Comparison of ENCODE assay signal across 9 cellular contexts in genomic region chr4:159267023-159267939, GRCh38.
DNase-seq lines count a peak whose midpoint lies in the region; ATAC-seq, FAIRE-seq and TF ChIP-seq lines count a peak whose summit lies in the region.
"Had no signal": no experiment of that assay in that cellular context is flagged by ENCODE, and none has a peak within 500 bp of the region (broad histone marks: within the 10 kb centered on the region; RNA-seq: fewer than 3 reads in every experiment).

No MANE protein-coding gene starts in this region.

- in situ Hi-C loops in K562 (cut with MboI) = no loop called here

- BruUV-seq in K562 (replicated peaks; lab: Mats Ljungman, UMichigan) = no TSS peak

- H2AFZ ChIP-seq in K562 (ENCODE audit: low read depth, low read length) = no peak overlapping the region

- H3K36me3 ChIP-seq in K562 (ENCODE audit: control insufficient read depth, insufficient read depth, low read length) (no peaks in the 10 kb centered on the region; the same call in 2 of the 3 replicates), lower lobe of right lung (no peaks in the 10 kb centered on the region), aorta (ENCODE audit: control insufficient read depth in 1 of 2, insufficient read depth in 2 of 2, low read length in 1 of 2) (no peaks in the 10 kb centered on the region)

- no peaks in the 10 kb centered on the region for H3K9me1 ChIP-seq in K562 (ENCODE audit: control insufficient read depth, insufficient read depth, low read length)

- FAIRE-seq in K562 (lab: Jason Lieb, UNC) (no peak), urothelium cell line (lab: Jason Lieb, UNC) (no peak)

- H3K27me3 ChIP-seq in K562 (ENCODE audit: control insufficient read depth in 2 of 2, insufficient read depth in 2 of 2, low read length in 2 of 2) = no peaks in the 10 kb centered on the region
- H3K27me3 ChIP-seq in lower lobe of right lung (ENCODE audit: low read depth) = no peaks in the 10 kb centered on the region
- H3K27me3 ChIP-seq in aorta (ENCODE audit: control insufficient read depth in 1 of 2, insufficient read depth in 2 of 2, low read length in 1 of 2) = no peaks in the 10 kb centered on the region
- H3K27me3 ChIP-seq: BLaER1 treated with 17β-estradiol and CSF1 and Interleukin-3, amounts not matched to agents 10 nM and 100 nM had no signal

- H3K4me3 Mint-ChIP-seq in activated CD8-positive, alpha-beta memory T cell treated with anti-CD3 and anti-CD28 coated beads, Interleukin-2, amount 10 ng/mL, durations not matched to agents 7 days and 5 days = no peak overlapping the region

- no peaks in the 10 kb centered on the region for H3K9me3 Mint-ChIP-seq in activated CD8-positive, alpha-beta memory T cell treated with anti-CD3 and anti-CD28 coated beads, Interleukin-2, amount 10 ng/mL, durations not matched to agents 7 days and 5 days (ENCODE audit: low read depth)

- no peak for TF ChIP-seq POLR2A in K562 (conservative IDR thresholded peaks at IDR 0.05)

- POLR2A ChIA-PET in K562 (lab: Yijun Ruan, JAX) = interaction anchor here (0.6 kb wide), 1 partner anchor 15 kb away, joined by 3 read pairs; no protein-coding TSS in a partner anchor

- no peak overlapping the region for H3K9ac ChIP-seq in K562 (ENCODE audit: insufficient read depth in 1 of 2, low read depth in 2 of 2, low read length in 2 of 2)
- H3K9ac ChIP-seq: BLaER1 treated with 17β-estradiol and CSF1 and Interleukin-3, amounts not matched to agents 10 nM and 100 nM had no signal

- TF ChIP-seq RAD21 in K562 (CRISPR knock-in tag; conservative IDR thresholded peaks at IDR 0.05 in 1 of 2, IDR thresholded peaks at IDR 0.05 in 1 of 2) = no peak

- H4K20me1 ChIP-seq in K562 (replicated peaks; ENCODE audit: control insufficient read depth, insufficient read depth, low read length) = no peaks in the 10 kb centered on the region

- no peak for TF ChIP-seq EP300 in K562 (IDR thresholded peaks at IDR 0.05; ENCODE audit: low read length)

- no peak for DNase-seq in activated CD8-positive, alpha-beta memory T cell treated with anti-CD3 and anti-CD28 coated beads, Interleukin-2, amount 10 ng/mL, durations not matched to agents 7 days and 5 days
- no peak for DNase-seq in activated CD8-positive, alpha-beta memory T cell treated with anti-CD3 and anti-CD28 coated beads, Interleukin-2, amount 50 U/mL, for 48 hours
- DNase-seq in K562 (ENCODE audit: extremely low read depth in 1 of 4, low spot score in 3 of 4) = no peak
- DNase-seq in lower lobe of right lung = no peak
- peak in 1 of 2 donors; percentile 51 for DNase-seq in aorta
- no peak for DNase-seq in DMS79 treated with DMSO at 0.1 percent for 48 hours (lab: John Stamatoyannopoulos, UW)
- no peak for DNase-seq in posterior vena cava (ENCODE audit: low spot score)
- DNase-seq in urothelium cell line (ENCODE audit: low spot score) = no peak

- TF ChIP-seq CTCF in K562 (IDR thresholded peaks at IDR 0.05 in 2 of 3, conservative IDR thresholded peaks at IDR 0.05 in 1 of 3; ENCODE audit: insufficient read depth in 2 of 3, low read depth in 1 of 3, low read length in 3 of 3) (no peak), lower lobe of right lung (IDR thresholded peaks at IDR 0.05) (no peak)

- H3K36me3 Mint-ChIP-seq in activated CD8-positive, alpha-beta memory T cell treated with anti-CD3 and anti-CD28 coated beads, Interleukin-2, amount 10 ng/mL, durations not matched to agents 7 days and 5 days = no peaks in the 10 kb centered on the region

- H3K27ac ChIP-seq in K562 (ENCODE audit: extremely low read depth, low read depth, low read length) (no peak overlapping the region), lower lobe of right lung (peak overlapping the region; percentile 37), aorta (ENCODE audit: low read depth in 1 of 2, low read length in 2 of 2) (peak overlapping the region; percentile 29 to 57)
- H3K27ac ChIP-seq: BLaER1 treated with 17β-estradiol and CSF1 and Interleukin-3, amounts not matched to agents 10 nM and 100 nM had no signal

- H3K4me1 ChIP-seq in K562 (replicated peaks in 1 of 2; ENCODE audit: control insufficient read depth in 2 of 2, insufficient read depth in 2 of 2, low read length in 2 of 2) (no peaks in the 10 kb centered on the region), lower lobe of right lung (peaks cover 26% of the 10 kb centered on the region), aorta (ENCODE audit: control insufficient read depth in 1 of 2, insufficient read depth in 2 of 2, low read length in 2 of 2) (peaks cover 0 to 1% of the 10 kb centered on the region in 2 donors)

- no peaks in the 10 kb centered on the region for H3K27me3 Mint-ChIP-seq in activated CD8-positive, alpha-beta memory T cell treated with anti-CD3 and anti-CD28 coated beads, Interleukin-2, amount 10 ng/mL, durations not matched to agents 7 days and 5 days

- H3K4me3 ChIP-seq in K562 (no peak overlapping the region), lower lobe of right lung (peak overlapping the region; percentile 27), aorta (ENCODE audit: low read length in 2 of 2) (peak overlapping the region; percentile 67 to 84)
- H3K4me3 ChIP-seq: BLaER1 treated with 17β-estradiol and CSF1 and Interleukin-3, amounts not matched to agents 10 nM and 100 nM had no signal

- CTCF ChIA-PET in activated CD8-positive, alpha-beta memory T cell treated with anti-CD3 and anti-CD28 coated beads, Interleukin-2, amount 10 ng/mL, durations not matched to agents 7 days and 5 days (lab: Charles Lee) = interaction anchor here (0.7 kb wide), 1 partner anchor 27 kb away, joined by 3 read pairs; no protein-coding TSS in a partner anchor
- CTCF ChIA-PET in K562 (lab: Yijun Ruan, JAX; ENCODE audit: low intra/inter-chr PET ratio) = no interaction called here

- H3K4me1 Mint-ChIP-seq in activated CD8-positive, alpha-beta memory T cell treated with anti-CD3 and anti-CD28 coated beads, Interleukin-2, amount 10 ng/mL, durations not matched to agents 7 days and 5 days = no peaks in the 10 kb centered on the region

- 57% methylated on average over 5 of the region's 5 CpGs for WGBS in K562 (ENCODE audit: insufficient coverage, low coverage, missing lambda C conversion rate)
- WGBS in aorta, 2 donors = 3 to 9% methylated on average over 5 of the region's 5 CpGs

- no peak overlapping the region for H3K4me2 ChIP-seq in K562 (ENCODE audit: insufficient read depth, low read length)

- peak; percentile 30 for ATAC-seq in activated CD8-positive, alpha-beta memory T cell treated with anti-CD3 and anti-CD28 coated beads, Interleukin-2, amount 10 ng/mL, durations not matched to agents 7 days and 5 days
- no peak for ATAC-seq in K562
- peak; percentile 57 to 59 for ATAC-seq in lower lobe of right lung
- ATAC-seq in aorta (ENCODE audit: low FRiP score) = peak; percentile 55

- no peaks in the 10 kb centered on the region for H3K79me2 ChIP-seq in K562 (ENCODE audit: control insufficient read depth, insufficient read depth, low read length)

- H3K27ac Mint-ChIP-seq in activated CD8-positive, alpha-beta memory T cell treated with anti-CD3 and anti-CD28 coated beads, Interleukin-2, amount 10 ng/mL, durations not matched to agents 7 days and 5 days = no peak overlapping the region

- intact Hi-C loops in K562 (cut with micrococcal nuclease) = no loop called here
- intact Hi-C loops in lower lobe of right lung (cut with DNase I) = no loop called here
- intact Hi-C loops in aorta (cut with DNase I) = no loop called here
- intact Hi-C loops in posterior vena cava (cut with DNase I) = loop anchor here in 1 of 2 donors (5.0 kb wide), 1 partner anchor 495 kb away; no protein-coding TSS in a partner anchor

- H3K9me3 ChIP-seq in K562 (replicated peaks; ENCODE audit: control insufficient read depth, insufficient read depth, low read depth, low read length) = no peaks in the 10 kb centered on the region
- no peaks in the 10 kb centered on the region for H3K9me3 ChIP-seq in lower lobe of right lung
- no peaks in the 10 kb centered on the region for H3K9me3 ChIP-seq in aorta (ENCODE audit: control insufficient read depth, low read length)
- H3K9me3 ChIP-seq: BLaER1 treated with 17β-estradiol and CSF1 and Interleukin-3, amounts not matched to agents 10 nM and 100 nM had no signal

TF ChIP-seq in K562, 482 proteins besides CTCF, POLR2A, EP300 and RAD21:
- TF ChIP-seq ZNF24 (IDR thresholded peaks at IDR 0.05) (no peak), HINFP (tag; conservative IDR thresholded peaks at IDR 0.05; ENCODE audit: low read depth) (no peak), SIRT6 (IDR thresholded peaks at IDR 0.05; ENCODE audit: low read depth, low read length) (no peak), RFX1 (IDR thresholded peaks at IDR 0.05) (peak; percentile 48)
TF ChIP-seq in K562: peak in this region for 1.
